ENCODE assay signal across 8 cellular contexts in genomic region chr16:30699615-30700099, GRCh38. TPM values are rescaled to one million over a fixed set of nuclear protein-coding genes. Genes with fewer than 3 reads are reported as not detected.
DNase-seq lines count a peak whose midpoint lies in the region; ATAC-seq and TF ChIP-seq lines count a peak whose summit lies in the region.

No MANE protein-coding gene starts in this region.

- WGBS in heart right ventricle, 2 donors, result 43% methylated on average over 8 of the region's 8 CpGs
- 71% methylated on average over 6 of the region's 8 CpGs for WGBS in mesenchymal stem cell

- H3K27ac Mint-ChIP-seq in MCF 10A (ENCODE audit: low read depth, unreplicated experiment), result peak overlapping the region; percentile 100

- H4K8ac ChIP-seq in mesenchymal stem cell (ENCODE audit: low read length), result no peak overlapping the region

- H3K9me3 ChIP-seq in heart right ventricle, result no peaks in the 10 kb centered on the region
- no peaks in the 10 kb centered on the region for H3K9me3 ChIP-seq in mesenchymal stem cell (ENCODE audit: control insufficient read depth, low read length)
- H3K9me3 ChIP-seq in uterus, result no peaks in the 10 kb centered on the region

- H3K18ac ChIP-seq in mesenchymal stem cell (ENCODE audit: low read depth in 1 of 2, low read length in 2 of 2), result no peak overlapping the region

- intact Hi-C loops in heart right ventricle (cut with DNase I) (loop anchor here in 5 of 10 donors (2.0 to 10.0 kb wide), 6 partner anchors 41 to 167 kb away; partner anchors contain the start of genes FBRS (in 2 of the 5), CFAP119 (in 1 of the 5), PHKG2 (in 1 of the 5) and RNF40 (in 1 of the 5)), Right ventricle myocardium inferior (cut with DNase I) (loop anchor here (2.0 to 5.0 kb wide), 2 partner anchors 37 to 65 kb away; no protein-coding TSS in a partner anchor), MCF 10A (cut with micrococcal nuclease) (loop anchor here (1.0 to 5.0 kb wide), 3 partner anchors 14 to 198 kb away; partner anchors contain the start of gene CTF1), uterus (cut with DNase I; ENCODE audit: low total_unique reads) (no loop called here)

- no TSS peak for BruUV-seq in MCF 10A (replicated peaks; lab: Mats Ljungman, UMichigan)

- peak overlapping the region; percentile 100 for H3K9ac ChIP-seq in mesenchymal stem cell (ENCODE audit: low read length)

- no peak overlapping the region for H2BK15ac ChIP-seq in mesenchymal stem cell (ENCODE audit: low read depth, poor library complexity, severe bottlenecking)

- POLR2A ChIA-PET in MCF 10A (lab: Yijun Ruan, JAX), result interaction anchor here (0.6 to 2.9 kb wide), 12 partner anchors 12 to 255 kb away, joined by 3 to 24 read pairs (median 4); partner anchors contain the start of genes FBRS, PHKG2 and PRR14

- no peak for TF ChIP-seq CTCF in heart right ventricle (IDR thresholded peaks at IDR 0.05)
- no peak for TF ChIP-seq CTCF in MCF 10A (IDR thresholded peaks at IDR 0.05; ENCODE audit: unreplicated experiment)
- TF ChIP-seq CTCF in uterus (IDR thresholded peaks at IDR 0.05), result no peak

- ATAC-seq in heart right ventricle, result no peak
- no peak for ATAC-seq in Right ventricle myocardium inferior
- ATAC-seq in HG03354 (IDR thresholded peaks at IDR 0.05; ENCODE audit: poor library complexity, severe bottlenecking, unreplicated experiment), result no peak
- no peak for ATAC-seq in GM19035 (IDR thresholded peaks at IDR 0.05; ENCODE audit: unreplicated experiment)

- no peak overlapping the region for H2BK5ac ChIP-seq in mesenchymal stem cell (ENCODE audit: low read depth, low read length, poor library complexity, severe bottlenecking)

- no peaks in the 10 kb centered on the region for H3K27me3 ChIP-seq in heart right ventricle
- H3K27me3 ChIP-seq in mesenchymal stem cell (ENCODE audit: control insufficient read depth in 1 of 2, insufficient read depth in 1 of 2, low read length in 2 of 2), result no peaks in the 10 kb centered on the region
- H3K27me3 ChIP-seq in uterus, result no peaks in the 10 kb centered on the region

- H3K27ac ChIP-seq in heart right ventricle (peak overlapping the region in 9 of 10 donors; percentile 97 to 100 (median 100)), mesenchymal stem cell (ENCODE audit: low read length, poor library complexity, severe bottlenecking) (peak overlapping the region; percentile 82), uterus (peak overlapping the region; percentile 99 to 100)

- H3K27me3 Mint-ChIP-seq in MCF 10A (ENCODE audit: insufficient read depth, unreplicated experiment), result no peaks in the 10 kb centered on the region

- no peak overlapping the region for H2BK12ac ChIP-seq in mesenchymal stem cell (ENCODE audit: low read length in 2 of 2)

- H3K4me1 ChIP-seq in heart right ventricle, result peaks cover 0 to 36% (median 31%) of the 10 kb centered on the region in 9 donors
- peaks cover 8% of the 10 kb centered on the region for H3K4me1 ChIP-seq in mesenchymal stem cell (ENCODE audit: control insufficient read depth, insufficient read depth, low read depth, low read length)
- peaks cover 0 to 10% of the 10 kb centered on the region in 2 donors for H3K4me1 ChIP-seq in uterus

- H3K4me2 ChIP-seq in mesenchymal stem cell (ENCODE audit: low read length, poor library complexity, severe bottlenecking), result peak overlapping the region; percentile 94

- H3K4me3 Mint-ChIP-seq in MCF 10A (ENCODE audit: unreplicated experiment), result peak overlapping the region; percentile 86

- H3K9me3 Mint-ChIP-seq in MCF 10A (ENCODE audit: unreplicated experiment), result no peaks in the 10 kb centered on the region

- H3K4ac ChIP-seq in mesenchymal stem cell (ENCODE audit: low read depth in 1 of 2, low read length in 2 of 2), result peak overlapping the region in 1 of 2 experiments; percentile 88

- H2BK120ac ChIP-seq in mesenchymal stem cell (ENCODE audit: low read depth, low read length), result no peak overlapping the region

- H3K23ac ChIP-seq in mesenchymal stem cell (ENCODE audit: low read length in 2 of 2), result no peak overlapping the region

- H3K36me3 ChIP-seq in heart right ventricle (peaks cover 5 to 49% (median 39%) of the 10 kb centered on the region in 9 donors), mesenchymal stem cell (ENCODE audit: control insufficient read depth in 1 of 2, insufficient read depth in 2 of 2, low read depth in 1 of 2, low read length in 2 of 2) (peaks cover 29 to 44% of the 10 kb centered on the region in 2 experiments), uterus (no peaks in the 10 kb centered on the region)

- no peak for TF ChIP-seq POLR2A in uterus (IDR thresholded peaks at IDR 0.05)

- H4K91ac ChIP-seq in mesenchymal stem cell (ENCODE audit: low read length), result no peak overlapping the region

- peaks cover 11% of the 10 kb centered on the region for H3K79me1 ChIP-seq in mesenchymal stem cell (replicated peaks; ENCODE audit: low read length, poor library complexity, severe bottlenecking)

- H3K4me3 ChIP-seq in heart right ventricle (peak overlapping the region; percentile 24 to 100 (median 94)), mesenchymal stem cell (ENCODE audit: insufficient read depth in 1 of 2, low read depth in 1 of 2, low read length in 2 of 2) (peak overlapping the region; percentile 98 to 99), uterus (peak overlapping the region; percentile 83 to 98)

- CTCF ChIA-PET in MCF 10A (lab: Yijun Ruan, JAX), result no interaction called here

- peak overlapping the region in 1 of 2 experiments; percentile 28 for H3K14ac ChIP-seq in mesenchymal stem cell (ENCODE audit: low read length in 2 of 2)

- H3K36me3 Mint-ChIP-seq in MCF 10A (ENCODE audit: insufficient read depth, unreplicated experiment), result peaks cover 65% of the 10 kb centered on the region

- no peak overlapping the region for H2AFZ ChIP-seq in mesenchymal stem cell (ENCODE audit: low read depth, low read length)

- peaks cover 8% of the 10 kb centered on the region for H3K4me1 Mint-ChIP-seq in MCF 10A (ENCODE audit: insufficient read depth, unreplicated experiment)

- DNase-seq in heart right ventricle, result no peak
- no peak for DNase-seq in Right ventricle myocardium inferior (ENCODE audit: missing footprints)
- no peak for DNase-seq in MCF 10A (ENCODE audit: unreplicated experiment)
- no peak for DNase-seq in mesenchymal stem cell
- DNase-seq in uterus, result no peak
- DNase-seq in H4 (ENCODE audit: low spot score), result no peak

- peak overlapping the region; percentile 49 for H2AK5ac ChIP-seq in mesenchymal stem cell (ENCODE audit: low read length, severe bottlenecking)

RNA-seq across cellular contexts. Expression of gene SRCAP, which starts 0.7 kb away (rescaled TPM):
- 10 to 100 TPM; 40.1 to 60.6 (median 46.7) TPM for total RNA-seq in heart right ventricle
- polyA plus RNA-seq in heart right ventricle, result 10 to 100 TPM in 1 of 2 donors, 1 to 10 TPM in 1; 2.6 to 26.3 TPM
- 39.7 TPM for total RNA-seq in Right ventricle myocardium inferior
- 52.3 and 60.7 TPM in 2 replicates for total RNA-seq in MCF 10A (2022)
- 17.1 TPM for polyA plus RNA-seq in mesenchymal stem cell (2013, experiment 1 of 2)
- polyA plus RNA-seq in mesenchymal stem cell (2013, experiment 2 of 2), result 16.0 TPM
- 10 to 100 TPM in 2 of 4 donors, 1 to 10 TPM in 2; 5.6 to 80.7 (median 26.0) TPM for total RNA-seq in uterus
- 5.0 and 6.2 TPM in 2 replicates for total RNA-seq in H4 (2014; rRNA removed; shearing (Covaris generic))

RNA-seq across cellular contexts. Expression of gene FBRS, which starts 41.4 kb away (rescaled TPM):
- total RNA-seq in heart right ventricle (10 to 100 TPM; 24.6 to 38.5 (median 27.5) TPM), Right ventricle myocardium inferior (31.0 TPM), MCF 10A (2022) (69.1 and 80.8 TPM in 2 replicates), uterus (10 to 100 TPM in 2 of 4 donors, 1 to 10 TPM in 2; 8.5 to 78.4 (median 16.5) TPM)
- polyA plus RNA-seq in heart right ventricle, result 10 to 100 TPM; 30.5 to 40.2 TPM
- polyA plus RNA-seq in mesenchymal stem cell (2013, experiment 1 of 2), result 61.7 TPM
- polyA plus RNA-seq in mesenchymal stem cell (2013, experiment 2 of 2), result 57.4 TPM
- total RNA-seq in H4 (2014; rRNA removed; shearing (Covaris generic)), result 5.0 and 5.9 TPM in 2 replicates

RNA-seq across cellular contexts. Expression of gene PHKG2, which starts 48.6 kb away (rescaled TPM):
- total RNA-seq in heart right ventricle (10 to 100 TPM; 12.1 to 21.3 (median 15.0) TPM), Right ventricle myocardium inferior (12.6 TPM), MCF 10A (2022) (28.0 and 28.4 TPM in 2 replicates), uterus (10 to 100 TPM; 13.5 to 44.7 (median 25.8) TPM)
- 10 to 100 TPM; 29.1 to 40.7 TPM for polyA plus RNA-seq in heart right ventricle
- polyA plus RNA-seq in mesenchymal stem cell (2013, experiment 1 of 2), result 22.5 TPM
- 21.9 TPM for polyA plus RNA-seq in mesenchymal stem cell (2013, experiment 2 of 2)
- 30.8 and 42.5 TPM in 2 replicates for total RNA-seq in H4 (2014; rRNA removed; shearing (Covaris generic))

RNA-seq across cellular contexts. Expression of gene PRR14, which starts 48.9 kb away (rescaled TPM):
- total RNA-seq in heart right ventricle (10 to 100 TPM in 9 of 10 donors, 1 to 10 TPM in 1; 9.9 to 23.9 (median 16.7) TPM), Right ventricle myocardium inferior (18.2 TPM), MCF 10A (2022) (39.4 and 41.4 TPM in 2 replicates), uterus (10 to 100 TPM in 2 of 4 donors, 1 to 10 TPM in 2; 1.0 to 82.4 (median 10.0) TPM)
- polyA plus RNA-seq in heart right ventricle, result 10 to 100 TPM; 26.8 to 58.1 TPM
- polyA plus RNA-seq in mesenchymal stem cell (2013, experiment 1 of 2), result 38.9 TPM
- 37.7 TPM for polyA plus RNA-seq in mesenchymal stem cell (2013, experiment 2 of 2)
- 5.2 and 13.6 TPM in 2 replicates for total RNA-seq in H4 (2014; rRNA removed; shearing (Covaris generic))
